ENCODE assay signal across 1 cellular context in genomic region chr1:81433676-81434075, GRCh38.
TF ChIP-seq lines count a peak whose summit lies in the region.

No MANE protein-coding gene starts in this region.

TF ChIP-seq in H1, 55 proteins besides CTCF, POLR2A, EP300 and RAD21 (continued from another document):
- TF ChIP-seq, protein P1, sequence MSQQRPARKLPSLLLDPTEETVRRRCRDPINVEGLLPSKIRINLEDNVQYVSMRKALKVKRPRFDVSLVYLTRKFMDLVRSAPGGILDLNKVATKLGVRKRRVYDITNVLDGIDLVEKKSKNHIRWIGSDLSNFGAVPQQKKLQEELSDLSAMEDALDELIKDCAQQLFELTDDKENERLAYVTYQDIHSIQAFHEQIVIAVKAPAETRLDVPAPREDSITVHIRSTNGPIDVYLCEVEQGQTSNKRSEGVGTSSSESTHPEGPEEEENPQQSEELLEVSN (IDR thresholded peaks at IDR 0.05), result no peak
- TF ChIP-seq GTF2F1 (IDR thresholded peaks at IDR 0.05; ENCODE audit: borderline replicate concordance, low read depth, low read length), result no peak
- TF ChIP-seq USF2 (IDR thresholded peaks at IDR 0.05; ENCODE audit: low read length), result no peak
- TF ChIP-seq HDAC2 (IDR thresholded peaks at IDR 0.05; ENCODE audit: borderline replicate concordance in 1 of 2, low read depth in 2 of 2, low read length in 2 of 2), result no peak
- no peak for TF ChIP-seq NANOG (IDR thresholded peaks at IDR 0.05; ENCODE audit: insufficient read depth, low read depth, low read length, poor library complexity, severe bottlenecking)
- TF ChIP-seq KDM4A (IDR thresholded peaks at IDR 0.05; ENCODE audit: low read depth, low read length, severe bottlenecking), result no peak
- TF ChIP-seq CEBPB (IDR thresholded peaks at IDR 0.05; ENCODE audit: low read depth, low read length), result no peak
- TF ChIP-seq ZNF274 (IDR thresholded peaks at IDR 0.05; ENCODE audit: borderline replicate concordance, extremely low read depth, low read length), result no peak
- TF ChIP-seq, protein P2, sequence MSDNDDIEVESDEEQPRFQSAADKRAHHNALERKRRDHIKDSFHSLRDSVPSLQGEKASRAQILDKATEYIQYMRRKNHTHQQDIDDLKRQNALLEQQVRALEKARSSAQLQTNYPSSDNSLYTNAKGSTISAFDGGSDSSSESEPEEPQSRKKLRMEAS (IDR thresholded peaks at IDR 0.05), result no peak
